ENCODE assay signal across 27 cellular contexts in genomic region chr3:126618021-126618420, GRCh38. TPM values are rescaled to one million over a fixed set of nuclear protein-coding genes. Genes with fewer than 3 reads are reported as not detected.
"Had no signal": no experiment of that assay in that cellular context is flagged by ENCODE, and none has a peak within 500 bp of the region (broad histone marks: within the 10 kb centered on the region; RNA-seq: fewer than 3 reads in every experiment).

No MANE protein-coding gene starts in this region.

- H3K36me3 ChIP-seq: colonic mucosa, gastrocnemius medialis, right atrium auricular region, vagina had no signal

- H3K9me3 ChIP-seq: colonic mucosa, esophagus squamous epithelium, gastrocnemius medialis, heart right ventricle, lower lobe of right lung, right atrium auricular region, tibial nerve, vagina had no signal

- H3K27me3 Mint-ChIP-seq: progenitor cell of endocrine pancreas had no signal

- H3K27me3 ChIP-seq: colonic mucosa, esophagus squamous epithelium, gastrocnemius medialis, heart right ventricle, right atrium auricular region, tibial nerve, vagina had no signal

- H3K4me1 ChIP-seq: colonic mucosa, esophagus squamous epithelium, lower lobe of right lung, tibial nerve, vagina had no signal

- H3K27ac Mint-ChIP-seq: activated CD4-positive, alpha-beta memory T cell treated with anti-CD3 and anti-CD28 coated beads, Interleukin-2, amount 10 ng/mL, durations not matched to agents 7 days and 5 days; activated T-cell treated with anti-CD3 and anti-CD28 coated beads, Interleukin-2, amount 50 U/mL, for 72 hours; mesothelial cell of epicardium; nephron progenitor cell; progenitor cell of endocrine pancreas; WTC11 had no signal

- H3K4me1 Mint-ChIP-seq: nephron progenitor cell, WTC11 had no signal

- H3K36me3 Mint-ChIP-seq: WTC11 had no signal

- H3K27ac ChIP-seq: colonic mucosa, esophagus squamous epithelium, gastrocnemius medialis, heart right ventricle, lower lobe of right lung, right atrium auricular region, skin epidermis, tibial nerve, vagina had no signal

- DNase-seq: activated CD4-positive, alpha-beta memory T cell treated with anti-CD3 and anti-CD28 coated beads, Interleukin-2, amount 10 ng/mL, durations not matched to agents 7 days and 5 days; activated CD4-positive, alpha-beta T cell treated with anti-CD3 and anti-CD28 coated beads for 4 hours; activated naive CD4-positive, alpha-beta T cell; activated T-cell treated with anti-CD3 and anti-CD28 coated beads, Interleukin-2, amount 50 U/mL, for 72 hours; aorta; colonic mucosa; esophagus squamous epithelium; gastrocnemius medialis; heart right ventricle; left colon; lower lobe of right lung; nephron progenitor cell; occipital lobe; stimulated activated CD4-positive, alpha-beta T cell treated with anti-CD3 and anti-CD28 coated beads, Interleukin-15, amount 100 ng/mL, for 24 hours; stimulated activated CD4-positive, alpha-beta T cell treated with anti-CD3 and anti-CD28 coated beads, Interleukin-4, amount 100 ng/mL, for 24 hours; stimulated activated naive CD4-positive, alpha-beta T cell; T-helper 2 cell had no signal

- H3K4me3 ChIP-seq: colonic mucosa, esophagus squamous epithelium, gastrocnemius medialis, heart right ventricle, lower lobe of right lung, right atrium auricular region, skin epidermis, tibial nerve, vagina had no signal

- H3K4me3 Mint-ChIP-seq: activated CD4-positive, alpha-beta memory T cell treated with anti-CD3 and anti-CD28 coated beads, Interleukin-2, amount 10 ng/mL, durations not matched to agents 7 days and 5 days; activated T-cell treated with anti-CD3 and anti-CD28 coated beads, Interleukin-2, amount 50 U/mL, for 72 hours; mesothelial cell of epicardium; nephron progenitor cell; WTC11 had no signal

- ATAC-seq: activated T-cell treated with anti-CD3 and anti-CD28 coated beads, Interleukin-2, amount 50 U/mL, for 72 hours; gastrocnemius medialis; heart right ventricle; left colon; lower lobe of right lung; WTC11 had no signal

- H3K9me3 Mint-ChIP-seq: activated CD4-positive, alpha-beta memory T cell treated with anti-CD3 and anti-CD28 coated beads, Interleukin-2, amount 10 ng/mL, durations not matched to agents 7 days and 5 days; activated T-cell treated with anti-CD3 and anti-CD28 coated beads, Interleukin-2, amount 50 U/mL, for 72 hours; nephron progenitor cell; WTC11 had no signal

RNA-seq across cellular contexts. Expression of gene C3orf22, which starts 59.3 kb away (rescaled TPM):
- total RNA-seq: activated CD4-positive, alpha-beta memory T cell treated with anti-CD3 and anti-CD28 coated beads, Interleukin-2, amount 10 ng/mL, durations not matched to agents 7 days and 5 days; activated T-cell treated with anti-CD3 and anti-CD28 coated beads, Interleukin-2, amount 50 U/mL, for 72 hours; aorta; cardiac septum; colonic mucosa; endothelial cell of umbilical vein; esophagus squamous epithelium; gastrocnemius medialis; left colon; lower lobe of right lung; occipital lobe; right atrium auricular region; subcutaneous adipose tissue; tibial nerve; vagina; WTC11 had no signal
- polyA plus RNA-seq: aorta, endothelial cell of umbilical vein, heart right ventricle had no signal
